21 cellular contexts compared by ENCODE assay signal in genomic region chr16:17245727-17246576, GRCh38.
DNase-seq lines count a peak whose midpoint lies in the region; ATAC-seq and TF ChIP-seq lines count a peak whose summit lies in the region.
"Had no signal": no experiment of that assay in that cellular context is flagged by ENCODE, and none has a peak within 500 bp of the region (broad histone marks: within the 10 kb centered on the region; RNA-seq: fewer than 3 reads in every experiment).

No MANE protein-coding gene starts in this region.

- peak overlapping the region; percentile 75 for H3K14ac ChIP-seq in H9 (ENCODE audit: insufficient read depth, low read length)

- H3K4me1 ChIP-seq in H9 (ENCODE audit: insufficient read depth, low read length): no peaks in the 10 kb centered on the region
- H3K4me1 ChIP-seq: SJSA1 had no signal

- H4K91ac ChIP-seq in H9 (ENCODE audit: insufficient read length, low read depth, low read length): no peak overlapping the region

- H3K36me3 Mint-ChIP-seq in H9 (ENCODE audit: insufficient read depth in 1 of 3, low read depth in 3 of 3) (no peaks in the 10 kb centered on the region; a peak in 1 of 7 replicates), type B pancreatic cell (no peaks in the 10 kb centered on the region)
- H3K36me3 Mint-ChIP-seq in stimulated activated naive B cell treated with anti-CD40 and anti-IgM and Interleukin-4, amounts not matched to agents 10 μg/mL and 1 μg/mL and 100 μg/mL, for 72 hours: peaks cover 57 to 70% of the 10 kb centered on the region in 2 donors

- no peak overlapping the region for H2AK5ac ChIP-seq in H9 (ENCODE audit: insufficient read length, low read length)

- no peaks in the 10 kb centered on the region for H3K9me3 ChIP-seq in H9 (ENCODE audit: control insufficient read depth, low read depth, low read length)
- H3K9me3 ChIP-seq: SJSA1 had no signal

- H2BK15ac ChIP-seq in H9 (ENCODE audit: low read depth, low read length): no peak overlapping the region

- no peak overlapping the region for H2BK12ac ChIP-seq in H9 (ENCODE audit: insufficient read length, low read depth, low read length)

- no peak overlapping the region for H3K9ac ChIP-seq in H9 (ENCODE audit: extremely low read depth, insufficient read length, low read length)

- in situ Hi-C loops in KBM-7 (cut with MboI; ENCODE audit: low pct_unique_long_range_greater_than_20kb, low sequenced_read_pairs): no loop called here

- no peak overlapping the region for H3K18ac ChIP-seq in H9 (ENCODE audit: insufficient read length, low read depth, low read length)

- H3K79me2 ChIP-seq in H9 (ENCODE audit: insufficient read depth, low read length): no peaks in the 10 kb centered on the region

- H2BK20ac ChIP-seq in H9 (ENCODE audit: low read depth, low read length, poor library complexity, severe bottlenecking): no peak overlapping the region

- H3K56ac ChIP-seq in H9 (ENCODE audit: insufficient read length, low read depth, low read length): no peak overlapping the region

- H3K27ac Mint-ChIP-seq in H9 (no peak overlapping the region), type B pancreatic cell (no peak overlapping the region)
- peak overlapping the region; percentile 9 for H3K27ac Mint-ChIP-seq in stimulated activated naive B cell treated with anti-CD40 and anti-IgM and Interleukin-4, amounts not matched to agents 10 μg/mL and 1 μg/mL and 100 μg/mL, for 72 hours

- H2AFZ ChIP-seq in H9 (ENCODE audit: low read length): no peak overlapping the region

- H2BK5ac ChIP-seq in H9 (ENCODE audit: insufficient read length, low read length): no peak overlapping the region

- no peaks in the 10 kb centered on the region for H3K27me3 ChIP-seq in H9 (ENCODE audit: insufficient read depth, low read length)
- H3K27me3 ChIP-seq: SJSA1 had no signal

- peaks cover 11 to 13% of the 10 kb centered on the region in 2 experiments for H3K4me1 Mint-ChIP-seq in H9
- H3K4me1 Mint-ChIP-seq in stimulated activated naive B cell treated with anti-CD40 and anti-IgM and Interleukin-4, amounts not matched to agents 10 μg/mL and 1 μg/mL and 100 μg/mL, for 72 hours: peaks cover 45 to 77% of the 10 kb centered on the region in 2 donors
- H3K4me1 Mint-ChIP-seq in type B pancreatic cell (ENCODE audit: unreplicated experiment): no peaks in the 10 kb centered on the region

- no peak overlapping the region for H3T11ph ChIP-seq in H9 (ENCODE audit: low read length)

- TF ChIP-seq CTCF in H9 (conservative IDR thresholded peaks at IDR 0.05): no peak
- no peak for TF ChIP-seq CTCF in type B pancreatic cell (conservative IDR thresholded peaks at IDR 0.05)

- no CpG with 5 or more reads among the region's 7 CpGs for WGBS in H9 (ENCODE audit: extremely low coverage, insufficient read length, low lambda C conversion rate)

- no peaks in the 10 kb centered on the region for H3K79me1 ChIP-seq in H9 (ENCODE audit: insufficient read depth, low read depth, low read length, poor library complexity, severe bottlenecking)

- no peak overlapping the region for H3K4ac ChIP-seq in H9 (ENCODE audit: low read depth, low read length)

- H3K27ac ChIP-seq in H9 (ENCODE audit: insufficient read length, low read depth, low read length): no peak overlapping the region
- H3K27ac ChIP-seq: SJSA1 had no signal

- no peak overlapping the region for H3K4me2 ChIP-seq in H9 (ENCODE audit: insufficient read depth, insufficient read length, low read length)

- no peak overlapping the region for H4K8ac ChIP-seq in H9 (replicated peaks; ENCODE audit: insufficient read length, low read depth, low read length)

- no peak overlapping the region for H4K5ac ChIP-seq in H9 (ENCODE audit: insufficient read length, low read depth, low read length)

- no peaks in the 10 kb centered on the region for H3K27me3 Mint-ChIP-seq in H9 (ENCODE audit: low read depth)
- H3K27me3 Mint-ChIP-seq in stimulated activated naive B cell treated with anti-CD40 and anti-IgM and Interleukin-4, amounts not matched to agents 10 μg/mL and 1 μg/mL and 100 μg/mL, for 72 hours: no peaks in the 10 kb centered on the region
- H3K27me3 Mint-ChIP-seq in type B pancreatic cell: peaks cover 5% of the 10 kb centered on the region

- DNase-seq in NCI-H82 (lab: John Stamatoyannopoulos, UW) (peak; percentile 3), NCI-H82 treated with DMSO at 0.1 percent for 48 hours (lab: John Stamatoyannopoulos, UW; ENCODE audit: unreplicated experiment) (no peak), H9 (no peak), left kidney (ENCODE audit: low read depth, low spot score) (peak; percentile 17), KBM-7 (no peak), type B pancreatic cell (ENCODE audit: extremely low spot score, unreplicated experiment) (no peak), NCI-H1417 treated with DMSO at 0.1 percent for 48 hours (lab: John Stamatoyannopoulos, UW) (no peak)
- DNase-seq in stimulated activated naive B cell treated with anti-CD40 and anti-IgM and Interleukin-4, amounts not matched to agents 10 μg/mL and 1 μg/mL and 100 μg/mL, for 72 hours: no peak
- DNase-seq: AML-193, EL, GOT3, IMR-90, Karpas-422, NCI-H1694 treated with DMSO at 0.1 percent for 48 hours, NCI-H226, NCI-H748 treated with DMSO at 0.1 percent for 48 hours, OCI-M1 had no signal

- H3K4me3 Mint-ChIP-seq in H9 (no peak overlapping the region), type B pancreatic cell (no peak overlapping the region)
- no peak overlapping the region for H3K4me3 Mint-ChIP-seq in stimulated activated naive B cell treated with anti-CD40 and anti-IgM and Interleukin-4, amounts not matched to agents 10 μg/mL and 1 μg/mL and 100 μg/mL, for 72 hours
- H3K4me3 Mint-ChIP-seq: CD14-positive monocyte had no signal

- no peak overlapping the region for H3K23ac ChIP-seq in H9 (ENCODE audit: insufficient read length, low read depth, low read length)

- H2BK120ac ChIP-seq in H9 (ENCODE audit: low read depth, low read length, poor library complexity, severe bottlenecking): no peak overlapping the region

- no peak for ATAC-seq in stimulated activated naive B cell treated with anti-CD40 and anti-IgM and Interleukin-4, amounts not matched to agents 10 μg/mL and 1 μg/mL and 100 μg/mL, for 72 hours (replicated peaks)
- ATAC-seq: HCT116, Right ventricle myocardium inferior had no signal

- H3K23me2 ChIP-seq in H9 (ENCODE audit: insufficient read length, low read depth, low read length, poor library complexity, severe bottlenecking): no peaks in the 10 kb centered on the region

- H3K9me3 Mint-ChIP-seq in H9 (no peaks in the 10 kb centered on the region), type B pancreatic cell (peaks cover 8% of the 10 kb centered on the region)
- peaks cover 3 to 5% of the 10 kb centered on the region in 2 donors for H3K9me3 Mint-ChIP-seq in stimulated activated naive B cell treated with anti-CD40 and anti-IgM and Interleukin-4, amounts not matched to agents 10 μg/mL and 1 μg/mL and 100 μg/mL, for 72 hours

- no peaks in the 10 kb centered on the region for H4K20me1 ChIP-seq in H9 (ENCODE audit: control insufficient read depth, insufficient read depth, insufficient read length)

Comparison
In these comparisons a context has a peak if more than half of its experiments do, and no peak if none do; other contexts are left out.
1. DNase-seq: peak in NCI-H82 (single experiment) and left kidney (single experiment); none in NCI-H82 treated with DMSO at 0.1 percent for 48 hours (single experiment), H9 (single experiment), stimulated activated naive B cell treated with anti-CD40 and anti-IgM and Interleukin-4, amounts not matched to agents 10 μg/mL and 1 μg/mL and 100 μg/mL, for 72 hours (single experiment), KBM-7 (single experiment), type B pancreatic cell (single experiment) and NCI-H1417 treated with DMSO at 0.1 percent for 48 hours (single experiment).